ENCODE assay signal across 2 cellular contexts in the genomic region with DNA sequence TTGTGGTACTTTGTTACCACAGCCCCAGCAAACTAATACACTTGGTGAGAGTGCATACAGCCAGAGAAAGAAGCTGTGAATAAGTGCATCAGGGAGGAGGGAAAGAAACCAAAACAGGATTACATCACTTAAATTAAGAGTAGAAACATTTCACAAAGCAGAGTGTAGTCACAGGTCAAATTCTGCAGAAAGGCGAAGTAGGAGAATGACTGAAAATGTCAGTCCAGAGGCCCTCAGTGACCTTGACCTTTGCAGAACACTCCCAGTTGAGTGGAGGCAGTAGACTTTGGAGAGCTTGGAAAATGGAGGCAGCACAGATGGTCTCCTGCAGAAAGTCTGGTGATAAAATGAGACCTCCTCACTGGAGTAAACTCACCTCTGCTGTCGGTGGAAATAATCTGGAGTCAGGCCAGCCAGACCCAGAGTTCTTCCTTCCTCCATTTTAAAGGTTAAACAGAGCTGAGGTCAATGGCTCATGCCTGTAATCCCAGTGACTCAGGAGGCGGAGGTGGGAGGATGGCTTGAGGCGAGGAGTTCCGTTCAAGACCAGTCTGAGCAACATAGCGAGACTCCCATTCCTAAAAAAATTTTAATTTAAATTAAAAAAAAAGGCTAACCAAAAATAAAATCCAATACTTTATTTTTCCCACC.
TF ChIP-seq lines count a peak whose summit lies in the region.

No MANE protein-coding gene starts in this region.

TF ChIP-seq in GM23338, 12 proteins besides CTCF, POLR2A, EP300 and RAD21 (continues in another document):
- no peak for TF ChIP-seq EZH2phosphoT487 (IDR thresholded peaks at IDR 0.05; ENCODE audit: unreplicated experiment)
- no peak for TF ChIP-seq ZNF462 (CRISPR knock-in tag; IDR thresholded peaks at IDR 0.05)
- TF ChIP-seq, protein P1, sequence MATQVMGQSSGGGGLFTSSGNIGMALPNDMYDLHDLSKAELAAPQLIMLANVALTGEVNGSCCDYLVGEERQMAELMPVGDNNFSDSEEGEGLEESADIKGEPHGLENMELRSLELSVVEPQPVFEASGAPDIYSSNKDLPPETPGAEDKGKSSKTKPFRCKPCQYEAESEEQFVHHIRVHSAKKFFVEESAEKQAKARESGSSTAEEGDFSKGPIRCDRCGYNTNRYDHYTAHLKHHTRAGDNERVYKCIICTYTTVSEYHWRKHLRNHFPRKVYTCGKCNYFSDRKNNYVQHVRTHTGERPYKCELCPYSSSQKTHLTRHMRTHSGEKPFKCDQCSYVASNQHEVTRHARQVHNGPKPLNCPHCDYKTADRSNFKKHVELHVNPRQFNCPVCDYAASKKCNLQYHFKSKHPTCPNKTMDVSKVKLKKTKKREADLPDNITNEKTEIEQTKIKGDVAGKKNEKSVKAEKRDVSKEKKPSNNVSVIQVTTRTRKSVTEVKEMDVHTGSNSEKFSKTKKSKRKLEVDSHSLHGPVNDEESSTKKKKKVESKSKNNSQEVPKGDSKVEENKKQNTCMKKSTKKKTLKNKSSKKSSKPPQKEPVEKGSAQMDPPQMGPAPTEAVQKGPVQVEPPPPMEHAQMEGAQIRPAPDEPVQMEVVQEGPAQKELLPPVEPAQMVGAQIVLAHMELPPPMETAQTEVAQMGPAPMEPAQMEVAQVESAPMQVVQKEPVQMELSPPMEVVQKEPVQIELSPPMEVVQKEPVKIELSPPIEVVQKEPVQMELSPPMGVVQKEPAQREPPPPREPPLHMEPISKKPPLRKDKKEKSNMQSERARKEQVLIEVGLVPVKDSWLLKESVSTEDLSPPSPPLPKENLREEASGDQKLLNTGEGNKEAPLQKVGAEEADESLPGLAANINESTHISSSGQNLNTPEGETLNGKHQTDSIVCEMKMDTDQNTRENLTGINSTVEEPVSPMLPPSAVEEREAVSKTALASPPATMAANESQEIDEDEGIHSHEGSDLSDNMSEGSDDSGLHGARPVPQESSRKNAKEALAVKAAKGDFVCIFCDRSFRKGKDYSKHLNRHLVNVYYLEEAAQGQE (IDR thresholded peaks at IDR 0.05; ENCODE audit: unreplicated experiment): no peak
- TF ChIP-seq CREB1 (CRISPR knock-in tag; IDR thresholded peaks at IDR 0.05; ENCODE audit: low read depth): no peak
- TF ChIP-seq ZNF331 (CRISPR knock-in tag; IDR thresholded peaks at IDR 0.05; ENCODE audit: low read depth): no peak
- TF ChIP-seq STAT1 (IDR thresholded peaks at IDR 0.05; ENCODE audit: unreplicated experiment): no peak
- TF ChIP-seq, protein P2, sequence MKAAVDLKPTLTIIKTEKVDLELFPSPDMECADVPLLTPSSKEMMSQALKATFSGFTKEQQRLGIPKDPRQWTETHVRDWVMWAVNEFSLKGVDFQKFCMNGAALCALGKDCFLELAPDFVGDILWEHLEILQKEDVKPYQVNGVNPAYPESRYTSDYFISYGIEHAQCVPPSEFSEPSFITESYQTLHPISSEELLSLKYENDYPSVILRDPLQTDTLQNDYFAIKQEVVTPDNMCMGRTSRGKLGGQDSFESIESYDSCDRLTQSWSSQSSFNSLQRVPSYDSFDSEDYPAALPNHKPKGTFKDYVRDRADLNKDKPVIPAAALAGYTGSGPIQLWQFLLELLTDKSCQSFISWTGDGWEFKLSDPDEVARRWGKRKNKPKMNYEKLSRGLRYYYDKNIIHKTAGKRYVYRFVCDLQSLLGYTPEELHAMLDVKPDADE (IDR thresholded peaks at IDR 0.05): no peak
- no peak for TF ChIP-seq NANOG (IDR thresholded peaks at IDR 0.05; ENCODE audit: borderline replicate concordance)

TF ChIP-seq in K562, 482 proteins besides CTCF, POLR2A, EP300 and RAD21:
- TF ChIP-seq TRIM24 (IDR thresholded peaks at IDR 0.05): no peak
- TF ChIP-seq, protein P3, sequence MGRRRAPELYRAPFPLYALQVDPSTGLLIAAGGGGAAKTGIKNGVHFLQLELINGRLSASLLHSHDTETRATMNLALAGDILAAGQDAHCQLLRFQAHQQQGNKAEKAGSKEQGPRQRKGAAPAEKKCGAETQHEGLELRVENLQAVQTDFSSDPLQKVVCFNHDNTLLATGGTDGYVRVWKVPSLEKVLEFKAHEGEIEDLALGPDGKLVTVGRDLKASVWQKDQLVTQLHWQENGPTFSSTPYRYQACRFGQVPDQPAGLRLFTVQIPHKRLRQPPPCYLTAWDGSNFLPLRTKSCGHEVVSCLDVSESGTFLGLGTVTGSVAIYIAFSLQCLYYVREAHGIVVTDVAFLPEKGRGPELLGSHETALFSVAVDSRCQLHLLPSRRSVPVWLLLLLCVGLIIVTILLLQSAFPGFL (CRISPR knock-in tag; IDR thresholded peaks at IDR 0.05): no peak
- TF ChIP-seq NR2C1 (IDR thresholded peaks at IDR 0.05): no peak
- peak; percentile 37; the same call in 1 of the 2 replicates for TF ChIP-seq NR2C1 (tag; IDR thresholded peaks at IDR 0.05)
- no peak for TF ChIP-seq POLR3A (IDR thresholded peaks at IDR 0.05; ENCODE audit: borderline replicate concordance, extremely low read depth, insufficient read depth, insufficient read length)
- TF ChIP-seq NR2C2 (CRISPR knock-in tag; IDR thresholded peaks at IDR 0.05): no peak
- TF ChIP-seq NR2C2 (tag; IDR thresholded peaks at IDR 0.05): peak; percentile 24; the same call in 1 of the 2 replicates
- no peak for TF ChIP-seq SIX5 (IDR thresholded peaks at IDR 0.05; ENCODE audit: borderline replicate concordance in 1 of 2, insufficient read depth in 1 of 2, low read depth in 1 of 2, low read length in 2 of 2)
- no peak for TF ChIP-seq COPS2 (conservative IDR thresholded peaks at IDR 0.05)
- no peak for TF ChIP-seq IRF9 (tag; IDR thresholded peaks at IDR 0.05)
